Comparison of ENCODE assay signal across 25 cellular contexts in the genomic region with DNA sequence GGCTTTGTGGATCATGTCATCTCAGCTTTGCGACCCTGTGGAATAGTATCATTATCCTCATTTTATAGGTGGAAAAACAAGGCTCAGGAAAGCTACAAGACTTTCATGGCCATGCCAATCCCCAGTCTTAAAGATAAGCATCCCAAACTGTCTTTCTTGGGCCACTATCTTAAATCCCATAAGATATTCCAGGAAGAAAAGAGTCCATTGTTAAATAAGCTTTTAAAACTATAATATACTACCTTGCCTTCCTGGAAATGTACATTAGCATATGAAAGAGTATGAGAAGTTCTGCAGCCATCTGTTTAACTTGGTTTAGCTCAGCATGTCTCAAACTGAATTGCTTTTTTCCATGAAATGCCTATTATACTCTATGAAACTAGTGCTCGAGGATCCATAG.
A peak's percentile ranks its signal among the peaks of the same experiment; 100 is the strongest.
DNase-seq lines count a peak whose midpoint lies in the region; ATAC-seq and TF ChIP-seq lines count a peak whose summit lies in the region.
"Had no signal": no experiment of that assay in that cellular context is flagged by ENCODE, and none has a peak within 500 bp of the region (broad histone marks: within the 10 kb centered on the region; RNA-seq: fewer than 3 reads in every experiment).

No MANE protein-coding gene starts in this region.

- peaks cover 21% of the 10 kb centered on the region for H3K4me1 Mint-ChIP-seq in activated T-cell treated with anti-CD3 and anti-CD28 coated beads, Interleukin-2, amount 50 U/mL, for 4 hours (ENCODE audit: low read depth)
- peaks cover 44% of the 10 kb centered on the region for H3K4me1 Mint-ChIP-seq in HFFc6 (ENCODE audit: low read depth)

- no peak overlapping the region for H3K23ac ChIP-seq in neuronal stem cell (ENCODE audit: low read depth, low read length, poor library complexity)

- H2BK120ac ChIP-seq in neuronal stem cell (ENCODE audit: low read depth, low read length) = no peak overlapping the region

- H4K91ac ChIP-seq in neuronal stem cell (ENCODE audit: low read depth, low read length, poor library complexity) = no peak overlapping the region

- peak overlapping the region; percentile 54 for H2AFZ ChIP-seq in neuronal stem cell (ENCODE audit: low read length)

- no peak for ATAC-seq in foreskin keratinocyte
- ATAC-seq in activated T-cell treated with anti-CD3 and anti-CD28 coated beads, Interleukin-2, amount 50 U/mL, for 4 hours = no peak
- ATAC-seq: Panc1 had no signal

- no peak overlapping the region for H3K27ac Mint-ChIP-seq in HFFc6
- H3K27ac Mint-ChIP-seq: IgD-negative memory B cell had no signal

- peaks cover 3% of the 10 kb centered on the region for H3K79me1 ChIP-seq in neuronal stem cell (ENCODE audit: low read depth, low read length)

- intact Hi-C loops in vagina (cut with DNase I) = no loop called here

- TF ChIP-seq CTCF in foreskin keratinocyte (conservative IDR thresholded peaks at IDR 0.05) (no peak), vagina (IDR thresholded peaks at IDR 0.05) (no peak), HFFc6 (IDR thresholded peaks at IDR 0.05) (no peak)

- DNase-seq in DMS 273 (lab: John Stamatoyannopoulos, UW; ENCODE audit: unreplicated experiment) (peak; percentile 35), DMS 273 treated with DMSO at 0.1 percent for 48 hours (lab: John Stamatoyannopoulos, UW) (no peak), foreskin keratinocyte (no peak), neuronal stem cell (ENCODE audit: low spot score) (no peak), vagina (ENCODE audit: extremely low spot score in 2 of 2) (no peak), COLO829 (ENCODE audit: low spot score) (no peak), HFFc6 (no peak)
- DNase-seq in activated T-cell treated with anti-CD3 and anti-CD28 coated beads, Interleukin-2, amount 50 U/mL, for 4 hours = no peak
- DNase-seq: 8988T, ACHN, BE2C, DMS53, H7, MM.1S, NCI-H1048, NCI-H1417, NCI-H1694, NCI-H2029 treated with DMSO at 0.1 percent for 48 hours, NCI-H2227 treated with DMSO at 0.1 percent for 48 hours, NCI-H526 treated with DMSO at 0.1 percent for 48 hours, SHP77 had no signal

- no peak overlapping the region for H3K14ac ChIP-seq in neuronal stem cell (ENCODE audit: low read length)

- no peak overlapping the region for H2AK5ac ChIP-seq in neuronal stem cell (ENCODE audit: low read depth, low read length)

- no peak overlapping the region for H3K4me3 ChIP-seq in neuronal stem cell (ENCODE audit: low read length in 2 of 2)
- H3K4me3 ChIP-seq in vagina = no peak overlapping the region

- no peak overlapping the region for H3K4me2 ChIP-seq in neuronal stem cell (ENCODE audit: insufficient read depth, low read length, poor library complexity, severe bottlenecking)
- H3K4me2 ChIP-seq: KMS-11 had no signal

- H3K27me3 ChIP-seq in foreskin keratinocyte = no peaks in the 10 kb centered on the region
- no peaks in the 10 kb centered on the region for H3K27me3 ChIP-seq in neuronal stem cell (ENCODE audit: control insufficient read depth in 3 of 3, insufficient read depth in 3 of 3, low read depth in 1 of 3, low read length in 3 of 3)
- no peaks in the 10 kb centered on the region for H3K27me3 ChIP-seq in vagina
- H3K27me3 ChIP-seq: BE2C had no signal

- H3K9me3 ChIP-seq in neuronal stem cell (replicated peaks in 1 of 2; ENCODE audit: control insufficient read depth in 2 of 2, insufficient read depth in 1 of 2, low read depth in 1 of 2, low read length in 2 of 2) (peaks cover 5 to 7% of the 10 kb centered on the region in 2 donors), vagina (no peaks in the 10 kb centered on the region)
- H3K9me3 ChIP-seq: BE2C had no signal

- H3K27ac ChIP-seq in foreskin keratinocyte = peak overlapping the region; percentile 89
- H3K27ac ChIP-seq in neuronal stem cell (replicated peaks; ENCODE audit: low read length) = no peak overlapping the region
- peak overlapping the region; percentile 47 for H3K27ac ChIP-seq in vagina
- H3K27ac ChIP-seq: KMS-11, RWPE1 had no signal

- TF ChIP-seq POLR2A in vagina (IDR thresholded peaks at IDR 0.05) = no peak

- H3K4me1 ChIP-seq in foreskin keratinocyte = peaks cover 37% of the 10 kb centered on the region
- peaks cover 7 to 16% of the 10 kb centered on the region in 2 donors for H3K4me1 ChIP-seq in neuronal stem cell (ENCODE audit: control insufficient read depth in 2 of 2, insufficient read depth in 1 of 2, low read depth in 1 of 2, low read length in 2 of 2)
- H3K4me1 ChIP-seq in vagina = peaks cover 49% of the 10 kb centered on the region
- H3K4me1 ChIP-seq: BE2C had no signal

- H2BK15ac ChIP-seq in neuronal stem cell (ENCODE audit: low read length) = no peak overlapping the region

- WGBS in neuronal stem cell (ENCODE audit: extremely low coverage in 2 of 2, insufficient read length in 2 of 2, insufficient replicate concordance in 1 of 2), 2 donors = no CpG with 5 or more reads among the region's 2 CpGs

- no peak overlapping the region for H2BK5ac ChIP-seq in neuronal stem cell (ENCODE audit: low read length)

- no peak overlapping the region for H3K9ac ChIP-seq in neuronal stem cell (ENCODE audit: low read depth, low read length, poor library complexity)
- H3K9ac ChIP-seq: KMS-11 had no signal

- H3K18ac ChIP-seq in neuronal stem cell (ENCODE audit: low read length) = no peak overlapping the region

- no peaks in the 10 kb centered on the region for H3K27me3 Mint-ChIP-seq in activated T-cell treated with anti-CD3 and anti-CD28 coated beads, Interleukin-2, amount 50 U/mL, for 4 hours (ENCODE audit: low read depth)
- H3K27me3 Mint-ChIP-seq in HFFc6 (ENCODE audit: insufficient read depth) = peaks cover 4% of the 10 kb centered on the region

- H3K36me3 ChIP-seq in neuronal stem cell (replicated peaks in 1 of 2; ENCODE audit: control insufficient read depth in 2 of 2, insufficient read depth in 2 of 2, low read length in 2 of 2) (no peaks in the 10 kb centered on the region), vagina (no peaks in the 10 kb centered on the region)
- H3K36me3 ChIP-seq: BE2C had no signal

- no peak overlapping the region for H4K8ac ChIP-seq in neuronal stem cell (ENCODE audit: low read depth, low read length)

- no peak overlapping the region for H3K4ac ChIP-seq in neuronal stem cell (ENCODE audit: low read length)

- H3K4me3 Mint-ChIP-seq in activated T-cell treated with anti-CD3 and anti-CD28 coated beads, Interleukin-2, amount 50 U/mL, for 4 hours = no peak overlapping the region
- H3K4me3 Mint-ChIP-seq in HFFc6 = no peak overlapping the region
- H3K4me3 Mint-ChIP-seq: IgD-negative memory B cell had no signal

- peaks cover 5% of the 10 kb centered on the region for H3K9me3 Mint-ChIP-seq in activated T-cell treated with anti-CD3 and anti-CD28 coated beads, Interleukin-2, amount 50 U/mL, for 4 hours
- H3K9me3 Mint-ChIP-seq in HFFc6 = no peaks in the 10 kb centered on the region; the same call in 1 of the 2 replicates

- no peaks in the 10 kb centered on the region for H3K36me3 Mint-ChIP-seq in activated T-cell treated with anti-CD3 and anti-CD28 coated beads, Interleukin-2, amount 50 U/mL, for 4 hours (ENCODE audit: insufficient read depth)
- no peaks in the 10 kb centered on the region for H3K36me3 Mint-ChIP-seq in HFFc6 (ENCODE audit: low read depth)

- H2BK12ac ChIP-seq in neuronal stem cell (ENCODE audit: low read length) = no peak overlapping the region
